1 cellular context compared by ENCODE assay signal in the genomic region with DNA sequence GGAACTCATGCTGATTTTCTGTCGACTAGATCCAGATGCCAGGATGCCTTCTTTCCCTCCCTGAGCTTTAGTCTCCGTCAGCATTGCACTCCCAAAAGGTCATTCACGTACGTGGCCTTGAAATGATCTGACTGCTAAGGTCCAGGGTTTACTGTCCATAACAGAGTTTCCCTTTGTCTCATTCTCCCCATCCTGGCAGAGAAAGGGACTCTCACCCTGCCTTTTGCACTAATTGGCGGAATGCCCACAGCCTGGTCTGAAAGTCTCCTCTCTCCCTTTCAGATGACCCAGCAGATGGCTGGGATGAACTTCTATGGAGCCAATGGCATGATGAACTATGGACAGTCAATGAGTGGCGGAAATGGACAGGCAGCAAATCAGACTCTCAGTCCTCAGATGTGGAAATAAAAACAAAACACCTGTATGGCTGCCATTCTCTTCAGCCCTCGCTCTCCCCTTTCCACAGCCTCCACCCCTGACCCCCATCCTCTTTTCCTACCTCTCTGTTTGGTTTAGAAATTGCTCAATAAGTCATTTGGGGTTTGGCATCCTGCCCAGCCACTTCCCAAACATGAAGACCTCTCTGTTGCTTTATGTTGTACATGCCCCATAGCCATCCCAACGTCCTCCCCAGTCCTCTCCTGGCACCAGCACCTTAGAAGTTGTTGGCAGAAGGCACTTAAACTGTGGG.
TF ChIP-seq lines count a peak whose summit lies in the region.

No MANE protein-coding gene starts in this region.

TF ChIP-seq in HepG2, 621 proteins besides CTCF, POLR2A, EP300 and RAD21 (continued from another document and continues in another):
- TF ChIP-seq THAP9 (CRISPR knock-in tag; IDR thresholded peaks at IDR 0.05; ENCODE audit: borderline replicate concordance) (no peak), ZNF354B (CRISPR knock-in tag; IDR thresholded peaks at IDR 0.05) (no peak), ZXDC (CRISPR knock-in tag; IDR thresholded peaks at IDR 0.05) (no peak), KAT2B (IDR thresholded peaks at IDR 0.05; ENCODE audit: borderline replicate concordance, low read depth, low read length) (no peak), MIER3 (CRISPR knock-in tag; IDR thresholded peaks at IDR 0.05; ENCODE audit: borderline replicate concordance) (0 out of 2 replicates have a peak, but pooled peaks have one; percentile 64), ZNF556 (CRISPR knock-in tag; IDR thresholded peaks at IDR 0.05; ENCODE audit: borderline replicate concordance) (peak; percentile 53; the same call in 1 of the 2 replicates), RARG (CRISPR knock-in tag; IDR thresholded peaks at IDR 0.05; ENCODE audit: low read depth) (peak; percentile 40; the same call in 1 of the 2 replicates), ZNF326 (CRISPR knock-in tag; IDR thresholded peaks at IDR 0.05; ENCODE audit: borderline replicate concordance) (no peak), CBFB (CRISPR knock-in tag; IDR thresholded peaks at IDR 0.05) (peak; percentile 49), ZSCAN25 (CRISPR knock-in tag; IDR thresholded peaks at IDR 0.05) (no peak), YY1 (IDR thresholded peaks at IDR 0.05; ENCODE audit: insufficient read depth, insufficient replicate concordance, low read depth, low read length) (no peak), ZNF749 (CRISPR knock-in tag; IDR thresholded peaks at IDR 0.05; ENCODE audit: borderline replicate concordance) (0 out of 2 replicates have a peak, but pooled peaks have one; percentile 59), ZNF674 (CRISPR knock-in tag; IDR thresholded peaks at IDR 0.05; ENCODE audit: low read depth) (no peak), ZNF333 (CRISPR knock-in tag; IDR thresholded peaks at IDR 0.05; ENCODE audit: borderline replicate concordance) (no peak), FOXA1 (IDR thresholded peaks at IDR 0.05) (no peak), FOXA1 (CRISPR knock-in tag; IDR thresholded peaks at IDR 0.05) (peak; percentile 13; the same call in 1 of the 2 replicates), U2AF2 (IDR thresholded peaks at IDR 0.05; ENCODE audit: low read depth, low read length) (no peak), ZNF7 (CRISPR knock-in tag; IDR thresholded peaks at IDR 0.05) (no peak), FOXC1 (CRISPR knock-in tag; IDR thresholded peaks at IDR 0.05; ENCODE audit: borderline replicate concordance) (peak; percentile 15; the same call in 1 of the 2 replicates), MEIS1 (CRISPR knock-in tag; IDR thresholded peaks at IDR 0.05; ENCODE audit: borderline replicate concordance) (0 out of 2 replicates have a peak, but pooled peaks have one; percentile 30), ZNF484 (CRISPR knock-in tag; IDR thresholded peaks at IDR 0.05; ENCODE audit: borderline replicate concordance, low read depth) (no peak), CCAR2 (optimal IDR thresholded peaks at IDR 0.05; ENCODE audit: low read depth, low read length) (no peak), ATRX (CRISPR knock-in tag; IDR thresholded peaks at IDR 0.05; ENCODE audit: borderline replicate concordance) (no peak), TCF7L2 (IDR thresholded peaks at IDR 0.05; ENCODE audit: low read depth, low read length) (peak; percentile 49; the same call in 1 of the 2 replicates), CEBPB (IDR thresholded peaks at IDR 0.05; ENCODE audit: borderline replicate concordance, low read depth, low read length) (peak; percentile 91), ZNF501 (CRISPR knock-in tag; IDR thresholded peaks at IDR 0.05) (peak; percentile 73), E2F1 (CRISPR knock-in tag; IDR thresholded peaks at IDR 0.05) (no peak), ZNF724P (CRISPR knock-in tag; IDR thresholded peaks at IDR 0.05; ENCODE audit: borderline replicate concordance) (no peak), TFDP1 (CRISPR knock-in tag; IDR thresholded peaks at IDR 0.05; ENCODE audit: borderline replicate concordance) (peak; percentile 44; the same call in 1 of the 2 replicates), TSC22D2 (CRISPR knock-in tag; IDR thresholded peaks at IDR 0.05; ENCODE audit: borderline replicate concordance) (0 out of 2 replicates have a peak, but pooled peaks have one; percentile 66), ZNF607 (CRISPR knock-in tag; IDR thresholded peaks at IDR 0.05; ENCODE audit: borderline replicate concordance) (no peak), ADNP (CRISPR knock-in tag; IDR thresholded peaks at IDR 0.05) (no peak), ZNF496 (CRISPR knock-in tag; IDR thresholded peaks at IDR 0.05; ENCODE audit: insufficient replicate concordance) (no peak), SRSF1 (optimal IDR thresholded peaks at IDR 0.05; ENCODE audit: low read depth, low read length) (no peak), ZNF12 (CRISPR knock-in tag; IDR thresholded peaks at IDR 0.05) (0 out of 2 replicates have a peak, but pooled peaks have one; percentile 6), GPN1 (CRISPR knock-in tag; IDR thresholded peaks at IDR 0.05; ENCODE audit: borderline replicate concordance) (no peak), PRPF4 (IDR thresholded peaks at IDR 0.05; ENCODE audit: low read depth, low read length, poor library complexity, severe bottlenecking) (no peak)
- TF ChIP-seq, protein P1, sequence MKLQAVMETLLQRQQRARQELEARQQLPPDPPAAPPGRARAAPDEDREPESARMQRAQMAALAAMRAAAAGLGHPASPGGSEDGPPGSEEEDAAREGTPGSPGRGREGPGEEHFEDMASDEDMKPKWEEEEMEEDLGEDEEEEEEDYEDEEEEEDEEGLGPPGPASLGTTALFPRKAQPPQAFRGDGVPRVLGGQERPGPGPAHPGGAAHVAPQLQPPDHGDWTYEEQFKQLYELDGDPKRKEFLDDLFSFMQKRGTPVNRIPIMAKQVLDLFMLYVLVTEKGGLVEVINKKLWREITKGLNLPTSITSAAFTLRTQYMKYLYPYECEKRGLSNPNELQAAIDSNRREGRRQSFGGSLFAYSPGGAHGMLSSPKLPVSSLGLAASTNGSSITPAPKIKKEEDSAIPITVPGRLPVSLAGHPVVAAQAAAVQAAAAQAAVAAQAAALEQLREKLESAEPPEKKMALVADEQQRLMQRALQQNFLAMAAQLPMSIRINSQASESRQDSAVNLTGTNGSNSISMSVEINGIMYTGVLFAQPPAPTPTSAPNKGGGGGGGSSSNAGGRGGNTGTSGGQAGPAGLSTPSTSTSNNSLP (IDR thresholded peaks at IDR 0.05; ENCODE audit: low read depth, low read length): peak; percentile 81
- TF ChIP-seq, protein P2, sequence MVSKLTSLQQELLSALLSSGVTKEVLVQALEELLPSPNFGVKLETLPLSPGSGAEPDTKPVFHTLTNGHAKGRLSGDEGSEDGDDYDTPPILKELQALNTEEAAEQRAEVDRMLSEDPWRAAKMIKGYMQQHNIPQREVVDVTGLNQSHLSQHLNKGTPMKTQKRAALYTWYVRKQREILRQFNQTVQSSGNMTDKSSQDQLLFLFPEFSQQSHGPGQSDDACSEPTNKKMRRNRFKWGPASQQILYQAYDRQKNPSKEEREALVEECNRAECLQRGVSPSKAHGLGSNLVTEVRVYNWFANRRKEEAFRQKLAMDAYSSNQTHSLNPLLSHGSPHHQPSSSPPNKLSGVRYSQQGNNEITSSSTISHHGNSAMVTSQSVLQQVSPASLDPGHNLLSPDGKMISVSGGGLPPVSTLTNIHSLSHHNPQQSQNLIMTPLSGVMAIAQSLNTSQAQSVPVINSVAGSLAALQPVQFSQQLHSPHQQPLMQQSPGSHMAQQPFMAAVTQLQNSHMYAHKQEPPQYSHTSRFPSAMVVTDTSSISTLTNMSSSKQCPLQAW (CRISPR knock-in tag; IDR thresholded peaks at IDR 0.05): peak; percentile 81
- TF ChIP-seq, protein P3, sequence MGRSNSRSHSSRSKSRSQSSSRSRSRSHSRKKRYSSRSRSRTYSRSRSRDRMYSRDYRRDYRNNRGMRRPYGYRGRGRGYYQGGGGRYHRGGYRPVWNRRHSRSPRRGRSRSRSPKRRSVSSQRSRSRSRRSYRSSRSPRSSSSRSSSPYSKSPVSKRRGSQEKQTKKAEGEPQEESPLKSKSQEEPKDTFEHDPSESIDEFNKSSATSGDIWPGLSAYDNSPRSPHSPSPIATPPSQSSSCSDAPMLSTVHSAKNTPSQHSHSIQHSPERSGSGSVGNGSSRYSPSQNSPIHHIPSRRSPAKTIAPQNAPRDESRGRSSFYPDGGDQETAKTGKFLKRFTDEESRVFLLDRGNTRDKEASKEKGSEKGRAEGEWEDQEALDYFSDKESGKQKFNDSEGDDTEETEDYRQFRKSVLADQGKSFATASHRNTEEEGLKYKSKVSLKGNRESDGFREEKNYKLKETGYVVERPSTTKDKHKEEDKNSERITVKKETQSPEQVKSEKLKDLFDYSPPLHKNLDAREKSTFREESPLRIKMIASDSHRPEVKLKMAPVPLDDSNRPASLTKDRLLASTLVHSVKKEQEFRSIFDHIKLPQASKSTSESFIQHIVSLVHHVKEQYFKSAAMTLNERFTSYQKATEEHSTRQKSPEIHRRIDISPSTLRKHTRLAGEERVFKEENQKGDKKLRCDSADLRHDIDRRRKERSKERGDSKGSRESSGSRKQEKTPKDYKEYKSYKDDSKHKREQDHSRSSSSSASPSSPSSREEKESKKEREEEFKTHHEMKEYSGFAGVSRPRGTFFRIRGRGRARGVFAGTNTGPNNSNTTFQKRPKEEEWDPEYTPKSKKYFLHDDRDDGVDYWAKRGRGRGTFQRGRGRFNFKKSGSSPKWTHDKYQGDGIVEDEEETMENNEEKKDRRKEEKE (IDR thresholded peaks at IDR 0.05): no peak
- TF ChIP-seq, protein P4, sequence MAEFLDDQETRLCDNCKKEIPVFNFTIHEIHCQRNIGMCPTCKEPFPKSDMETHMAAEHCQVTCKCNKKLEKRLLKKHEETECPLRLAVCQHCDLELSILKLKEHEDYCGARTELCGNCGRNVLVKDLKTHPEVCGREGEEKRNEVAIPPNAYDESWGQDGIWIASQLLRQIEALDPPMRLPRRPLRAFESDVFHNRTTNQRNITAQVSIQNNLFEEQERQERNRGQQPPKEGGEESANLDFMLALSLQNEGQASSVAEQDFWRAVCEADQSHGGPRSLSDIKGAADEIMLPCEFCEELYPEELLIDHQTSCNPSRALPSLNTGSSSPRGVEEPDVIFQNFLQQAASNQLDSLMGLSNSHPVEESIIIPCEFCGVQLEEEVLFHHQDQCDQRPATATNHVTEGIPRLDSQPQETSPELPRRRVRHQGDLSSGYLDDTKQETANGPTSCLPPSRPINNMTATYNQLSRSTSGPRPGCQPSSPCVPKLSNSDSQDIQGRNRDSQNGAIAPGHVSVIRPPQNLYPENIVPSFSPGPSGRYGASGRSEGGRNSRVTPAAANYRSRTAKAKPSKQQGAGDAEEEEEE (CRISPR knock-in tag; IDR thresholded peaks at IDR 0.05; ENCODE audit: borderline replicate concordance): no peak
